ENCODE assay signal across 14 cellular contexts in the genomic region with DNA sequence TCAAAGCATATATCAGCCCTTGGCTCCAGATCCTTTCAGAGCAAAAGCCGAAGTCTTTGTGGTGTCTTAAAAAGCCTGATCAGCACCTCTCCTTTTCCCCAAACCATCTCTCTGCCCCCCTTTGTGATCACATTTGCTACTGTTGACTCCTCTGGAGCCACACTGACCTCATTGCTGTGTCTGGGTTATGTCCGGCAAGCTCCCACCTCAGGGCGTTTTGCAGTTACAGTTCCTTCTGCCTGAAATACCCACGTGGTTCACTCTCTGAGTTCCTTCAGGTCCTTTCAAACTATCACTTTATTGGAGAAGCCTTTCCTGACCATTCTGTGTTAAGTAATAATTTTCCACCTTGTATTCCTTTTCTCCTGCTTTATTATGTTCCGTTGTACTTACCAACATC. TPM values are rescaled to one million over a fixed set of nuclear protein-coding genes. Genes with fewer than 3 reads are reported as not detected.
DNase-seq lines count a peak whose midpoint lies in the region; ATAC-seq and TF ChIP-seq lines count a peak whose summit lies in the region.
"Had no signal": no experiment of that assay in that cellular context is flagged by ENCODE, and none has a peak within 500 bp of the region (broad histone marks: within the 10 kb centered on the region; RNA-seq: fewer than 3 reads in every experiment).

No MANE protein-coding gene starts in this region.

- TF ChIP-seq POLR2A in spleen (IDR thresholded peaks at IDR 0.05) = no peak
- TF ChIP-seq POLR2A in lower leg skin (IDR thresholded peaks at IDR 0.05) = no peak

- H3K9me3 ChIP-seq in spleen = no peaks in the 10 kb centered on the region

- H3K79me1 ChIP-seq in mesendoderm (ENCODE audit: low read length) = peaks cover 9% of the 10 kb centered on the region

- no peak overlapping the region for H4K8ac ChIP-seq in mesendoderm (ENCODE audit: low read depth, low read length)

- DNase-seq in Daoy (ENCODE audit: low read depth) (peak; percentile 19), amniotic epithelial cell (ENCODE audit: low read depth) (peak; percentile 62), mesendoderm (peak; percentile 66), spleen (no peak), NK-92 (lab: John Stamatoyannopoulos, UW; ENCODE audit: unreplicated experiment) (no peak), lower leg skin (ENCODE audit: low spot score in 2 of 2) (no peak), SIG-M5 treated with dmso at 0.1 percent for 504 hours (lab: John Stamatoyannopoulos, UW; ENCODE audit: unreplicated experiment) (no peak)
- DNase-seq: activated CD4-positive, CD25-positive, alpha-beta regulatory T cell; activated naive CD8-positive, alpha-beta T cell treated with anti-CD3 and anti-CD28 coated beads, Interleukin-2, amount 10 ng/mL, durations not matched to agents 7 days and 5 days; immature natural killer cell; naive B cell; NCI-H524; Right ventricle myocardium superior had no signal

- peaks cover 30% of the 10 kb centered on the region for H3K79me2 ChIP-seq in mesendoderm (ENCODE audit: control insufficient read depth, insufficient read depth, low read length)

- H3K36me3 ChIP-seq in mesendoderm (ENCODE audit: control insufficient read depth, insufficient read depth, low read length) = no peaks in the 10 kb centered on the region
- H3K36me3 ChIP-seq in spleen = peaks cover 0 to 49% (median 14%) of the 10 kb centered on the region in 6 donors

- no peak overlapping the region for H3K4me2 ChIP-seq in mesendoderm (ENCODE audit: low read length)

- H3K4ac ChIP-seq in mesendoderm (ENCODE audit: low read depth, low read length) = no peak overlapping the region

- H2BK5ac ChIP-seq in mesendoderm (ENCODE audit: low read length) = no peak overlapping the region

- no peak overlapping the region for H2BK120ac ChIP-seq in mesendoderm (ENCODE audit: low read depth, low read length)

- no peaks in the 10 kb centered on the region for H3K27me3 ChIP-seq in mesendoderm (ENCODE audit: insufficient read depth, low read length, poor library complexity)
- H3K27me3 ChIP-seq in spleen (replicated peaks in 1 of 7) = no peaks in the 10 kb centered on the region

- no peak overlapping the region for H3K56ac ChIP-seq in mesendoderm (ENCODE audit: low read length)

- intact Hi-C loops in spleen (cut with DNase I; ENCODE audit: low total_unique reads) (no loop called here), lower leg skin (cut with DNase I; ENCODE audit: low total_unique reads) (no loop called here)

- no peak overlapping the region for H2BK15ac ChIP-seq in mesendoderm (replicated peaks; ENCODE audit: low read depth)

- H3K4me3 ChIP-seq in mesendoderm (ENCODE audit: low read length) = no peak overlapping the region
- no peak overlapping the region for H3K4me3 ChIP-seq in spleen
- no peak overlapping the region for H3K4me3 ChIP-seq in lower leg skin (ENCODE audit: low read depth, poor library complexity, severe bottlenecking)

- TF ChIP-seq CTCF in spleen (IDR thresholded peaks at IDR 0.05 in 8 of 11, conservative IDR thresholded peaks at IDR 0.05 in 3 of 11) (no peak), lower leg skin (IDR thresholded peaks at IDR 0.05) (no peak)

- WGBS in mesendoderm (ENCODE audit: extremely low coverage, insufficient coverage, low lambda C conversion rate) = no CpG with 5 or more reads among the region's 5 CpGs
- WGBS in spleen, 5 donors = 59 to 76% (median 72%) methylated on average over 5 of the region's 5 CpGs
- WGBS in lower leg skin, 2 donors = 70 to 72% methylated on average over 5 of the region's 5 CpGs

- H3K4me1 ChIP-seq in mesendoderm (ENCODE audit: control insufficient read depth, low read depth, low read length) (no peaks in the 10 kb centered on the region), spleen (peaks cover 0 to 12% (median 0%) of the 10 kb centered on the region in 6 donors)

- H4K5ac ChIP-seq in mesendoderm (ENCODE audit: low read length) = no peak overlapping the region

- peak; percentile 70 for ATAC-seq in HG02870 (IDR thresholded peaks at IDR 0.05; ENCODE audit: unreplicated experiment)

- H3K23ac ChIP-seq in mesendoderm (ENCODE audit: low read length) = no peak overlapping the region

- H3K27ac ChIP-seq in mesendoderm (ENCODE audit: low read depth, low read length) (no peak overlapping the region), spleen (no peak overlapping the region)

- no peak overlapping the region for H3K18ac ChIP-seq in mesendoderm (ENCODE audit: low read length)

- no peak overlapping the region for H3K9ac ChIP-seq in mesendoderm (ENCODE audit: low read length)

- no peak overlapping the region for H2AK5ac ChIP-seq in mesendoderm (ENCODE audit: low read length)

RNA-seq across cellular contexts. Expression of gene C2orf69, which starts 11.8 kb away (rescaled TPM):
- 11.3 and 15.4 TPM in 2 replicates for total RNA-seq in Daoy (2014; rRNA removed; shearing (Covaris generic))
- 12.2 TPM for polyA plus RNA-seq in mesendoderm (2013, experiment 1 of 2)
- 12.5 TPM for polyA plus RNA-seq in mesendoderm (2013, experiment 2 of 2)
- total RNA-seq in spleen (10 to 100 TPM in 6 of 7 donors, 1 to 10 TPM in 1; 9.6 to 13.3 (median 12.3) TPM), lower leg skin (10 to 100 TPM; 12.1 to 13.7 (median 12.9) TPM)
- polyA plus RNA-seq in spleen = 1 to 10 TPM; 4.7 to 7.4 (median 5.6) TPM

RNA-seq across cellular contexts. Expression of gene TYW5, which starts 32.4 kb away (rescaled TPM):
- 6.0 and 7.3 TPM in 2 replicates for total RNA-seq in Daoy (2014; rRNA removed; shearing (Covaris generic))
- polyA plus RNA-seq in mesendoderm (2013, experiment 1 of 2) = 6.8 TPM
- 6.7 TPM for polyA plus RNA-seq in mesendoderm (2013, experiment 2 of 2)
- total RNA-seq in spleen (10 to 100 TPM in 6 of 7 donors, 1 to 10 TPM in 1; 7.5 to 15.9 (median 10.6) TPM), lower leg skin (1 to 10 TPM; 6.3 to 8.2 (median 7.3) TPM)
- 1 to 10 TPM; 2.7 to 3.9 (median 2.9) TPM for polyA plus RNA-seq in spleen

RNA-seq across cellular contexts. Expression of gene MAIP1, which starts 32.5 kb away (rescaled TPM):
- total RNA-seq in Daoy (2014; rRNA removed; shearing (Covaris generic)) = 21.5 and 29.4 TPM in 2 replicates
- polyA plus RNA-seq in mesendoderm (2013, experiment 1 of 2) = 24.8 TPM
- polyA plus RNA-seq in mesendoderm (2013, experiment 2 of 2) = 24.9 TPM
- 10 to 100 TPM in 6 of 7 donors, 1 to 10 TPM in 1; 9.3 to 24.8 (median 12.0) TPM for total RNA-seq in spleen
- 10 to 100 TPM in 2 of 3 donors, 1 to 10 TPM in 1; 8.1 to 15.3 (median 12.0) TPM for polyA plus RNA-seq in spleen
- total RNA-seq in lower leg skin = 10 to 100 TPM; 20.9 to 23.7 (median 22.3) TPM

Comparison
In these comparisons a context has a peak if more than half of its experiments do, and no peak if none do; other contexts are left out.
1. DNase-seq: peak in Daoy (single experiment), amniotic epithelial cell (single experiment) and mesendoderm (single experiment); none in spleen (single experiment), NK-92 (single experiment), lower leg skin (0 of 2) and SIG-M5 treated with dmso at 0.1 percent for 504 hours (single experiment).